17 cellular contexts compared by ENCODE assay signal in the genomic region with DNA sequence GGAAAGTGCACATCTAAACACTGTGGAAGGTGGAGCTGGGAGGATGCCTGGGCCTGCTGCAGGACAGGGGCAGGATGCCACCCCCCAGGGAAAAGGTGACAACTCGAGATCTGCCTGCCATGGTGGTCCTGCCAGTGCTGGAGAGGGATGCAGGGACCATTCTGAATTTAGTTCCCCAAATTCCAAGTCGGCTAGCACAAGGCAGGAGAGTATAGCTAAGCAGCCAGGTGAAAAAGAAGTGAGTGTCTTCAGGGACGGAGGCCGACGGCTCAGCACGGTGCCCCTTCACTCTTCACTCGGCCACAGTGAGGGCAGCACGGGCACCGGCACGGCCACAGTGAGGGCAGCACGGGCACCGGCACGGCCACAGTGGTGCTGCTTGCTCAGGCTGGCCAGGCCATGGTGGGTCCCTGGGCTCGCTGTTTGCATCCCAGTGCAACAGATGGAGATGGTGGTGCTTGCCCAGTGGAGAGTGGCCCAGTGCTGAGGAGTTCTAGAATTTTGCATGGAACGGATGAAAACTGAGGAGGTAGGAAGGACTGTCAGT.
"Had no signal": no experiment of that assay in that cellular context is flagged by ENCODE, and none has a peak within 500 bp of the region (broad histone marks: within the 10 kb centered on the region; RNA-seq: fewer than 3 reads in every experiment).

No MANE protein-coding gene starts in this region.

- DNase-seq: activated CD4-positive, alpha-beta T cell treated with anti-CD3 and anti-CD28 coated beads for 48 hours; activated CD8-positive, alpha-beta T cell treated with anti-CD3 and anti-CD28 coated beads for 36 hours; activated naive CD8-positive, alpha-beta T cell treated with anti-CD3 and anti-CD28 coated beads, Interleukin-2, amount 10 ng/mL, durations not matched to agents 7 days and 5 days; erythroblast; posterior cingulate gyrus; small intestine; stimulated activated CD4-positive, alpha-beta T cell treated with anti-CD3 and anti-CD28 coated beads, Interleukin-4, amount 100 ng/mL, for 4 hours; stimulated activated naive CD8-positive, alpha-beta T cell treated with anti-CD3 and anti-CD28 coated beads, Interleukin-15, amount 100 ng/mL, for 72 hours; T-helper 17 cell had no signal

- H3K27ac Mint-ChIP-seq: activated CD8-positive, alpha-beta T cell treated with anti-CD3 and anti-CD28 coated beads for 36 hours; activated naive CD8-positive, alpha-beta T cell treated with anti-CD3 and anti-CD28 coated beads, Interleukin-2, amount 10 ng/mL, durations not matched to agents 7 days and 5 days; activated T-helper 1 cell treated with anti-CD3 and anti-CD28 coated beads, Interleukin-12 subunit alpha, Interleukin-12 subunit beta, Interleukin-2, Interleukin-4 antibody, amounts not matched to agents 30 ng/mL and 10 ng/mL and 1 ng/mL, durations not matched to agents 14 hours and 24 hours and 36 hours; T-helper 17 cell; WTC11 had no signal

- ATAC-seq: activated CD8-positive, alpha-beta T cell treated with anti-CD3 and anti-CD28 coated beads for 36 hours; left lung; naive thymus-derived CD8-positive, alpha-beta T cell; stimulated activated naive CD8-positive, alpha-beta T cell treated with anti-CD3 and anti-CD28 coated beads, Interleukin-15, amount 100 ng/mL, for 72 hours; T-helper 17 cell; WTC11 had no signal

- H3K36me3 Mint-ChIP-seq: activated naive CD8-positive, alpha-beta T cell treated with anti-CD3 and anti-CD28 coated beads, Interleukin-2, amount 10 ng/mL, durations not matched to agents 7 days and 5 days; naive thymus-derived CD8-positive, alpha-beta T cell had no signal

- H3K4me3 Mint-ChIP-seq: activated CD8-positive, alpha-beta T cell treated with anti-CD3 and anti-CD28 coated beads for 36 hours; activated naive CD8-positive, alpha-beta T cell treated with anti-CD3 and anti-CD28 coated beads, Interleukin-2, amount 10 ng/mL, durations not matched to agents 7 days and 5 days; activated T-helper 1 cell treated with anti-CD3 and anti-CD28 coated beads, Interleukin-12 subunit alpha, Interleukin-12 subunit beta, Interleukin-2, Interleukin-4 antibody, amounts not matched to agents 30 ng/mL and 10 ng/mL and 1 ng/mL, durations not matched to agents 14 hours and 24 hours and 36 hours; naive thymus-derived CD8-positive, alpha-beta T cell; stimulated activated naive CD8-positive, alpha-beta T cell treated with anti-CD3 and anti-CD28 coated beads, Interleukin-15, amount 100 ng/mL, for 72 hours; T-helper 17 cell; WTC11 had no signal

- H3K36me3 ChIP-seq: left lung, right atrium auricular region, thoracic aorta had no signal

- H3K4me3 ChIP-seq: dorsolateral prefrontal cortex, hepatocyte, left lung, right atrium auricular region, thoracic aorta had no signal

- H3K27me3 ChIP-seq: right atrium auricular region had no signal

- H3K4me1 Mint-ChIP-seq: activated naive CD8-positive, alpha-beta T cell treated with anti-CD3 and anti-CD28 coated beads, Interleukin-2, amount 10 ng/mL, durations not matched to agents 7 days and 5 days; WTC11 had no signal

- H3K4me2 ChIP-seq: hepatocyte had no signal

- H3K9me3 Mint-ChIP-seq: activated CD8-positive, alpha-beta T cell treated with anti-CD3 and anti-CD28 coated beads for 36 hours; activated naive CD8-positive, alpha-beta T cell treated with anti-CD3 and anti-CD28 coated beads, Interleukin-2, amount 10 ng/mL, durations not matched to agents 7 days and 5 days; activated T-helper 1 cell treated with anti-CD3 and anti-CD28 coated beads, Interleukin-12 subunit alpha, Interleukin-12 subunit beta, Interleukin-2, Interleukin-4 antibody, amounts not matched to agents 30 ng/mL and 10 ng/mL and 1 ng/mL, durations not matched to agents 14 hours and 24 hours and 36 hours; naive thymus-derived CD8-positive, alpha-beta T cell; stimulated activated naive CD8-positive, alpha-beta T cell treated with anti-CD3 and anti-CD28 coated beads, Interleukin-15, amount 100 ng/mL, for 72 hours had no signal

- H3K27ac ChIP-seq: dorsolateral prefrontal cortex, hepatocyte, left lung, right atrium auricular region, thoracic aorta had no signal

- H3K4me1 ChIP-seq: left lung, right atrium auricular region had no signal

- H3K9me3 ChIP-seq: left lung, right atrium auricular region, thoracic aorta had no signal
